ENCODE assay signal across 8 cellular contexts in genomic region chr6:73309784-73310502, GRCh38. TPM values are rescaled to one million over a fixed set of nuclear protein-coding genes. Genes with fewer than 3 reads are reported as not detected.
DNase-seq lines count a peak whose midpoint lies in the region; ATAC-seq, FAIRE-seq and TF ChIP-seq lines count a peak whose summit lies in the region.

No MANE protein-coding gene starts in this region.

- no peak for FAIRE-seq in K562 (lab: Jason Lieb, UNC)

- H4K20me1 ChIP-seq in H9 (ENCODE audit: control insufficient read depth, insufficient read depth, insufficient read length) (no peaks in the 10 kb centered on the region), Loucy (ENCODE audit: insufficient read depth, low read length, poor library complexity, severe bottlenecking) (peaks cover 2% of the 10 kb centered on the region), K562 (replicated peaks; ENCODE audit: control insufficient read depth, insufficient read depth, low read length) (no peaks in the 10 kb centered on the region)

- H3K9me3 ChIP-seq in H9 (ENCODE audit: control insufficient read depth, low read depth, low read length) (no peaks in the 10 kb centered on the region), Loucy (ENCODE audit: insufficient read depth, low read depth, low read length) (no peaks in the 10 kb centered on the region), K562 (replicated peaks; ENCODE audit: control insufficient read depth, insufficient read depth, low read depth, low read length) (no peaks in the 10 kb centered on the region), iPS-18c (ENCODE audit: control insufficient read depth, insufficient read depth, low read length) (no peaks in the 10 kb centered on the region)

- BruUV-seq in K562 (replicated peaks; lab: Mats Ljungman, UMichigan) = no TSS peak

- WGBS in H9 (ENCODE audit: extremely low coverage, insufficient read length, low lambda C conversion rate) = no CpG with 5 or more reads among the region's 59 CpGs
- under 1% methylated on average over 51 of the region's 59 CpGs for WGBS in K562 (ENCODE audit: insufficient coverage, low coverage, missing lambda C conversion rate)

- no peak overlapping the region for H3K56ac ChIP-seq in H9 (ENCODE audit: insufficient read length, low read depth, low read length)

- peak overlapping the region; percentile 69 for H3K9ac ChIP-seq in H9 (ENCODE audit: extremely low read depth, insufficient read length, low read length)
- H3K9ac ChIP-seq in Loucy (ENCODE audit: low read depth, low read length, poor library complexity, severe bottlenecking) = peak overlapping the region; percentile 92
- H3K9ac ChIP-seq in K562 (ENCODE audit: insufficient read depth in 1 of 2, low read depth in 2 of 2, low read length in 2 of 2) = peak overlapping the region; percentile 79 to 96

- no peak overlapping the region for H2BK5ac ChIP-seq in H9 (ENCODE audit: insufficient read length, low read length)

- DNase-seq in H9 (peak; percentile 68), T-helper 9 cell (peak; percentile 28), K562 (ENCODE audit: extremely low read depth in 1 of 4, low spot score in 3 of 4) (peak; percentile 79 to 85 (median 80)), smooth muscle cell of the brain vasculature (ENCODE audit: low read depth, low spot score) (peak; percentile 10), AML-193 (lab: John Stamatoyannopoulos, UW) (no peak)

- H3K4me2 ChIP-seq in H9 (ENCODE audit: insufficient read depth, insufficient read length, low read length) (peak overlapping the region; percentile 89), Loucy (ENCODE audit: low read depth, low read length, poor library complexity, severe bottlenecking) (peak overlapping the region; percentile 97), K562 (ENCODE audit: insufficient read depth, low read length) (peak overlapping the region; percentile 94)

- no peaks in the 10 kb centered on the region for H3F3A ChIP-seq in Loucy (ENCODE audit: low read depth)

- H3K4me1 ChIP-seq in H9 (ENCODE audit: insufficient read depth, low read length) (no peaks in the 10 kb centered on the region; the same call in 1 of the 2 replicates), Loucy (ENCODE audit: insufficient read depth, low read length, poor library complexity, severe bottlenecking) (peaks cover 24% of the 10 kb centered on the region), K562 (replicated peaks in 1 of 2; ENCODE audit: control insufficient read depth in 2 of 2, insufficient read depth in 2 of 2, low read length in 2 of 2) (peaks cover 0 to 32% of the 10 kb centered on the region in 2 experiments; a peak in 3 of 5 replicates)

- no peak overlapping the region for H3T11ph ChIP-seq in H9 (ENCODE audit: low read length)

- peak overlapping the region; percentile 90 to 93 for H3K4me3 Mint-ChIP-seq in H9

- TF ChIP-seq CTCF in GM12872 (IDR thresholded peaks at IDR 0.05; ENCODE audit: insufficient read depth, low read depth, low read length) = peak; percentile 68
- TF ChIP-seq CTCF in H9 (conservative IDR thresholded peaks at IDR 0.05) = peak; percentile 65
- TF ChIP-seq CTCF in Loucy (conservative IDR thresholded peaks at IDR 0.05; ENCODE audit: low read length) = peak; percentile 74
- TF ChIP-seq CTCF in K562 (IDR thresholded peaks at IDR 0.05 in 2 of 3, conservative IDR thresholded peaks at IDR 0.05 in 1 of 3; ENCODE audit: insufficient read depth in 2 of 3, low read depth in 1 of 3, low read length in 3 of 3) = peak; percentile 57 to 78 (median 78)

- peaks cover 9 to 31% (median 21%) of the 10 kb centered on the region in 3 experiments; a peak in 6 of 7 replicates for H3K36me3 Mint-ChIP-seq in H9 (ENCODE audit: insufficient read depth in 1 of 3, low read depth in 3 of 3)

- H2BK12ac ChIP-seq in H9 (ENCODE audit: insufficient read length, low read depth, low read length) = no peak overlapping the region

- no peak overlapping the region for H2BK15ac ChIP-seq in H9 (ENCODE audit: low read depth, low read length)

- peak; percentile 95 for ATAC-seq in K562

- CTCF ChIA-PET in K562 (lab: Yijun Ruan, JAX; ENCODE audit: low intra/inter-chr PET ratio) = no interaction called here

- TF ChIP-seq RAD21 in K562 (CRISPR knock-in tag; conservative IDR thresholded peaks at IDR 0.05 in 1 of 2, IDR thresholded peaks at IDR 0.05 in 1 of 2) = peak; percentile 23 to 37; a peak in 3 of 4 replicates

- no peaks in the 10 kb centered on the region for H3K9me2 ChIP-seq in Loucy (replicated peaks; ENCODE audit: low read depth, low read length)

- H3K9me3 Mint-ChIP-seq in H9 = peaks cover 6 to 19% of the 10 kb centered on the region in 2 experiments

- TF ChIP-seq POLR2A in K562 (conservative IDR thresholded peaks at IDR 0.05) = peak; percentile 84

- no peaks in the 10 kb centered on the region for H3K9me1 ChIP-seq in K562 (ENCODE audit: control insufficient read depth, insufficient read depth, low read length)

- H3K4ac ChIP-seq in H9 (ENCODE audit: low read depth, low read length) = no peak overlapping the region; the same call in 1 of the 2 replicates

- H2AK5ac ChIP-seq in H9 (ENCODE audit: insufficient read length, low read length) = no peak overlapping the region

- peaks cover 3% of the 10 kb centered on the region for H3K79me1 ChIP-seq in H9 (ENCODE audit: insufficient read depth, low read depth, low read length, poor library complexity, severe bottlenecking)

- H3K36me3 ChIP-seq in Loucy (ENCODE audit: insufficient read depth, low read length) = no peaks in the 10 kb centered on the region
- H3K36me3 ChIP-seq in K562 (ENCODE audit: control insufficient read depth, insufficient read depth, low read length) = no peaks in the 10 kb centered on the region

- H4K8ac ChIP-seq in H9 (replicated peaks; ENCODE audit: insufficient read length, low read depth, low read length) = no peak overlapping the region

- H3K27ac Mint-ChIP-seq in H9 = peak overlapping the region; percentile 90 to 96 (median 94)

- peaks cover 10% of the 10 kb centered on the region for H3K27me3 Mint-ChIP-seq in H9 (ENCODE audit: low read depth)

- in situ Hi-C loops in K562 (cut with MboI) = no loop called here

- H3K4me1 Mint-ChIP-seq in H9 = peaks cover 16 to 28% of the 10 kb centered on the region in 2 experiments

- H2BK120ac ChIP-seq in H9 (ENCODE audit: low read depth, low read length, poor library complexity, severe bottlenecking) = no peak overlapping the region

- no peak overlapping the region for H4K5ac ChIP-seq in H9 (ENCODE audit: insufficient read length, low read depth, low read length)

- H3K79me2 ChIP-seq in H9 (ENCODE audit: insufficient read depth, low read length) (0 out of 2 replicates have a peak, but pooled peaks cover 2% of the 10 kb centered on the region), Loucy (ENCODE audit: insufficient read depth, low read length) (peaks cover 37% of the 10 kb centered on the region), K562 (ENCODE audit: control insufficient read depth, insufficient read depth, low read length) (peaks cover 32% of the 10 kb centered on the region)

- peaks cover 17% of the 10 kb centered on the region for H3K23me2 ChIP-seq in H9 (ENCODE audit: insufficient read length, low read depth, low read length, poor library complexity, severe bottlenecking)

- no peak overlapping the region for H2BK20ac ChIP-seq in H9 (ENCODE audit: low read depth, low read length, poor library complexity, severe bottlenecking)

- intact Hi-C loops in K562 (cut with micrococcal nuclease) = no loop called here

- H3K18ac ChIP-seq in H9 (ENCODE audit: insufficient read length, low read depth, low read length) = peak overlapping the region; percentile 94

- no peak overlapping the region for H3K23ac ChIP-seq in H9 (ENCODE audit: insufficient read length, low read depth, low read length)

- peak overlapping the region; percentile 96 for H2AFZ ChIP-seq in H9 (ENCODE audit: low read length)
- H2AFZ ChIP-seq in Loucy (ENCODE audit: low read length) = peak overlapping the region; percentile 98
- H2AFZ ChIP-seq in K562 (ENCODE audit: low read depth, low read length) = peak overlapping the region; percentile 98

- H3K27ac ChIP-seq in H9 (ENCODE audit: insufficient read length, low read depth, low read length) (no peak overlapping the region), K562 (ENCODE audit: extremely low read depth, low read depth, low read length) (peak overlapping the region; percentile 75)

- POLR2A ChIA-PET in K562 (lab: Yijun Ruan, JAX) = interaction anchor here (0.6 to 1.4 kb wide), 10 partner anchors 11 to 294 kb away, joined by 3 to 9 read pairs (median 3); no protein-coding TSS in a partner anchor

- no peak overlapping the region for H4K91ac ChIP-seq in H9 (ENCODE audit: insufficient read length, low read depth, low read length)

- H3K27me3 ChIP-seq in H9 (ENCODE audit: insufficient read depth, low read length) = no peaks in the 10 kb centered on the region
- no peaks in the 10 kb centered on the region for H3K27me3 ChIP-seq in Loucy (ENCODE audit: insufficient read depth, low read length, poor library complexity, severe bottlenecking)
- H3K27me3 ChIP-seq in K562 (ENCODE audit: control insufficient read depth in 2 of 2, insufficient read depth in 2 of 2, low read length in 2 of 2) = no peaks in the 10 kb centered on the region

- H3K14ac ChIP-seq in H9 (ENCODE audit: insufficient read depth, low read length) = peak overlapping the region; percentile 98

- TF ChIP-seq EP300 in K562 (IDR thresholded peaks at IDR 0.05; ENCODE audit: low read length) = no peak

- H3K4me3 ChIP-seq in Loucy (ENCODE audit: low read length, poor library complexity, severe bottlenecking) = peak overlapping the region; percentile 95
- peak overlapping the region; percentile 60 for H3K4me3 ChIP-seq in K562
- H3K4me3 ChIP-seq in iPS-18c (ENCODE audit: insufficient read depth, low read depth, low read length) = peak overlapping the region; percentile 74

RNA-seq across cellular contexts. Expression of gene DPPA5, which starts 44.1 kb away (rescaled TPM):
- total RNA-seq in H9 (2021) (1.2 TPM in 2 replicates), K562 (2014; rRNA removed) (not detected in 2 replicates), K562 (2014; rRNA removed; fragmentation: Illumina TruSeq; extraction: Trizol) (not detected in 2 replicates), K562 (2015; rRNA removed; fragmentation: Illumina TruSeq; extraction: Trizol) (not detected in 2 replicates), K562 (2021) (not detected in 2 replicates)
- not detected in 2 replicates for total RNA-seq in K562 (2011; cell fraction: chromatin; rRNA removed; ENCODE audit: low replicate concordance)
- total RNA-seq in K562 (2011; cell fraction: nucleolus; rRNA removed) = not detected in 2 replicates
- not detected in 2 replicates for total RNA-seq in K562 (2011; cell fraction: nucleoplasm; rRNA removed)
- polyA plus RNA-seq in K562 (2011; rRNA removed) (not detected in 2 replicates), K562 (2014; fragmentation: Illumina TruSeq; extraction: Trizol) (not detected in 2 replicates), K562 (2014; fragmentation: Nextera tagmentation; extraction: Ambion mirVana) (not detected), K562 (2014; rRNA removed) (not detected in 2 replicates)
- not detected in 2 replicates for polyA plus RNA-seq in K562 (2011; cell fraction: cytosol; rRNA removed)
- not detected in 2 replicates for polyA plus RNA-seq in K562 (2011; cell fraction: nucleus; rRNA removed)
- polyA plus RNA-seq in K562 (2012) = not detected in 2 replicates
- not detected in 2 replicates for polyA minus RNA-seq in K562 (2011; rRNA and poly(A)+ RNA removed)
- polyA minus RNA-seq in K562 (2011; cell fraction: cytosol; rRNA and poly(A)+ RNA removed) = not detected in 2 replicates
- not detected in 2 replicates for polyA minus RNA-seq in K562 (2011; cell fraction: nucleus; rRNA and poly(A)+ RNA removed)

RNA-seq across cellular contexts. Expression of gene KHDC1, which starts 46.9 kb away (rescaled TPM):
- 7.7 and 7.8 TPM in 2 replicates for total RNA-seq in H9 (2021)
- total RNA-seq in K562 (2011; cell fraction: chromatin; rRNA removed; ENCODE audit: low replicate concordance) = 25.6 and 34.9 TPM in 2 replicates
- 30.7 and 32.6 TPM in 2 replicates for total RNA-seq in K562 (2011; cell fraction: nucleolus; rRNA removed)
- total RNA-seq in K562 (2011; cell fraction: nucleoplasm; rRNA removed) = 28.3 and 35.8 TPM in 2 replicates
- total RNA-seq in K562 (2014; rRNA removed) = 2.5 and 3.7 TPM in 2 replicates
- total RNA-seq in K562 (2014; rRNA removed; fragmentation: Illumina TruSeq; extraction: Trizol) = 5.5 and 5.6 TPM in 2 replicates
- 5.3 and 5.8 TPM in 2 replicates for total RNA-seq in K562 (2015; rRNA removed; fragmentation: Illumina TruSeq; extraction: Trizol)
- total RNA-seq in K562 (2021) = 7.6 and 8.0 TPM in 2 replicates
- 7.5 and 9.1 TPM in 2 replicates for polyA plus RNA-seq in K562 (2011; rRNA removed)
- 10.8 and 11.5 TPM in 2 replicates for polyA plus RNA-seq in K562 (2011; cell fraction: cytosol; rRNA removed)
- 22.5 and 29.2 TPM in 2 replicates for polyA plus RNA-seq in K562 (2011; cell fraction: nucleus; rRNA removed)
- 7.6 and 10.9 TPM in 2 replicates for polyA plus RNA-seq in K562 (2012)
- polyA plus RNA-seq in K562 (2014; fragmentation: Illumina TruSeq; extraction: Trizol) = 8.6 and 9.7 TPM in 2 replicates
- 10 to 100 TPM; 16.1 to 19.5 TPM for polyA plus RNA-seq in K562 (2014; fragmentation: Nextera tagmentation; extraction: Ambion mirVana)
- polyA plus RNA-seq in K562 (2014; rRNA removed) = 9.4 and 11.8 TPM in 2 replicates
- polyA minus RNA-seq in K562 (2011; rRNA and poly(A)+ RNA removed) = 4.6 and 4.9 TPM in 2 replicates
- 2.2 and 2.5 TPM in 2 replicates for polyA minus RNA-seq in K562 (2011; cell fraction: cytosol; rRNA and poly(A)+ RNA removed)
- 13.9 and 16.6 TPM in 2 replicates for polyA minus RNA-seq in K562 (2011; cell fraction: nucleus; rRNA and poly(A)+ RNA removed)

RNA-seq across cellular contexts. Expression of gene KHDC3L, which starts 52.5 kb away (rescaled TPM):
- total RNA-seq in H9 (2021) (0.22 TPM in 1 of 2 replicates, not detected in the other), K562 (2014; rRNA removed) (not detected in 2 replicates), K562 (2014; rRNA removed; fragmentation: Illumina TruSeq; extraction: Trizol) (not detected in 2 replicates), K562 (2015; rRNA removed; fragmentation: Illumina TruSeq; extraction: Trizol) (not detected in 2 replicates), K562 (2021) (not detected in 2 replicates)
- not detected in 2 replicates for total RNA-seq in K562 (2011; cell fraction: chromatin; rRNA removed; ENCODE audit: low replicate concordance)
- total RNA-seq in K562 (2011; cell fraction: nucleolus; rRNA removed) = not detected in 2 replicates
- total RNA-seq in K562 (2011; cell fraction: nucleoplasm; rRNA removed) = not detected in 2 replicates
- polyA plus RNA-seq in K562 (2011; rRNA removed) (not detected in 2 replicates), K562 (2014; fragmentation: Illumina TruSeq; extraction: Trizol) (not detected in 2 replicates), K562 (2014; fragmentation: Nextera tagmentation; extraction: Ambion mirVana) (not detected), K562 (2014; rRNA removed) (not detected in 2 replicates)
- polyA plus RNA-seq in K562 (2011; cell fraction: cytosol; rRNA removed) = not detected in 2 replicates
- polyA plus RNA-seq in K562 (2011; cell fraction: nucleus; rRNA removed) = not detected in 2 replicates
- not detected in 2 replicates for polyA plus RNA-seq in K562 (2012)
- not detected in 2 replicates for polyA minus RNA-seq in K562 (2011; rRNA and poly(A)+ RNA removed)
- not detected in 2 replicates for polyA minus RNA-seq in K562 (2011; cell fraction: cytosol; rRNA and poly(A)+ RNA removed)
- polyA minus RNA-seq in K562 (2011; cell fraction: nucleus; rRNA and poly(A)+ RNA removed) = not detected in 2 replicates

RNA-seq across cellular contexts. Expression of gene OOEP, which starts 59.8 kb away (rescaled TPM):
- total RNA-seq in H9 (2021) = not detected in 2 replicates
- not detected in 2 replicates for total RNA-seq in K562 (2011; cell fraction: chromatin; rRNA removed; ENCODE audit: low replicate concordance)
- total RNA-seq in K562 (2011; cell fraction: nucleolus; rRNA removed) = not detected in 2 replicates
- not detected in 2 replicates for total RNA-seq in K562 (2011; cell fraction: nucleoplasm; rRNA removed)
- not detected in 2 replicates for total RNA-seq in K562 (2014; rRNA removed)
- not detected in 2 replicates for total RNA-seq in K562 (2014; rRNA removed; fragmentation: Illumina TruSeq; extraction: Trizol)
- not detected in 2 replicates for total RNA-seq in K562 (2015; rRNA removed; fragmentation: Illumina TruSeq; extraction: Trizol)
- not detected in 2 replicates for total RNA-seq in K562 (2021)
- polyA plus RNA-seq in K562 (2011; rRNA removed) = not detected in 2 replicates
- not detected in 2 replicates for polyA plus RNA-seq in K562 (2011; cell fraction: cytosol; rRNA removed)
- polyA plus RNA-seq in K562 (2011; cell fraction: nucleus; rRNA removed) = not detected in 2 replicates
- not detected in 2 replicates for polyA plus RNA-seq in K562 (2012)
- polyA plus RNA-seq in K562 (2014; fragmentation: Illumina TruSeq; extraction: Trizol) = not detected in 2 replicates
- polyA plus RNA-seq in K562 (2014; fragmentation: Nextera tagmentation; extraction: Ambion mirVana) = not detected
- polyA plus RNA-seq in K562 (2014; rRNA removed) = not detected in 2 replicates
- polyA minus RNA-seq in K562 (2011; rRNA and poly(A)+ RNA removed) = not detected in 2 replicates
- not detected in 2 replicates for polyA minus RNA-seq in K562 (2011; cell fraction: cytosol; rRNA and poly(A)+ RNA removed)
- polyA minus RNA-seq in K562 (2011; cell fraction: nucleus; rRNA and poly(A)+ RNA removed) = not detected in 2 replicates

Comparison
In these comparisons a context has a peak if more than half of its experiments do, and no peak if none do; other contexts are left out.
1. DNase-seq: peak in H9 (single experiment), T-helper 9 cell (single experiment), K562 (4 of 4) and smooth muscle cell of the brain vasculature (single experiment); none in AML-193 (0 of 2).
2. Peak in every context shown above with its lines, with median percentiles within 50 percentile points of each other: CTCF ChIP-seq, H2AFZ ChIP-seq, H3K4me2 ChIP-seq, H3K9ac ChIP-seq and H3K4me3 ChIP-seq.